Comparison of ENCODE assay signal across 8 cellular contexts in genomic region chr14:101707285-101707842, GRCh38. TPM values are rescaled to one million over a fixed set of nuclear protein-coding genes. Genes with fewer than 3 reads are reported as not detected.
DNase-seq lines count a peak whose midpoint lies in the region; ATAC-seq, FAIRE-seq and TF ChIP-seq lines count a peak whose summit lies in the region.

No MANE protein-coding gene starts in this region.

- peak overlapping the region; percentile 52 for H2AFZ ChIP-seq in osteoblast (ENCODE audit: low read length)

- peak overlapping the region; percentile 51 for H3K4me2 ChIP-seq in osteoblast (ENCODE audit: insufficient read depth, low read length)

- H3K27ac ChIP-seq in A673 (ENCODE audit: low read depth, low read length, poor library complexity, severe bottlenecking) (no peak overlapping the region), osteoblast (ENCODE audit: low read depth, low read length) (no peak overlapping the region)

- POLR2A ChIA-PET in A673 (lab: Charles Lee; ENCODE audit: low non-redundant PET) = no interaction called here

- H3K4me3 ChIP-seq in A673 (ENCODE audit: low read depth, low read length, poor library complexity, severe bottlenecking) = no peak overlapping the region
- no peak overlapping the region for H3K4me3 ChIP-seq in osteoblast (ENCODE audit: insufficient read depth, low read length)

- peaks cover 6% of the 10 kb centered on the region for H3K4me1 ChIP-seq in A673 (ENCODE audit: insufficient read depth, low read length, poor library complexity, severe bottlenecking)
- peaks cover 3% of the 10 kb centered on the region for H3K4me1 ChIP-seq in osteoblast (ENCODE audit: insufficient read depth, low read length)

- TF ChIP-seq CTCF in A673 (conservative IDR thresholded peaks at IDR 0.05; ENCODE audit: low read depth, low read length) (peak; percentile 81), osteoblast (IDR thresholded peaks at IDR 0.05; ENCODE audit: extremely low read depth, low read depth, low read length) (peak; percentile 77)

- no peaks in the 10 kb centered on the region for H3K79me2 ChIP-seq in osteoblast (ENCODE audit: insufficient read depth, low read length)

- BruUV-seq in A673 (replicated peaks; lab: Mats Ljungman, UMichigan) = no TSS peak

- H3K36me3 ChIP-seq in A673 (ENCODE audit: insufficient read depth, low read length, poor library complexity, severe bottlenecking) (no peaks in the 10 kb centered on the region), osteoblast (ENCODE audit: insufficient read depth, low read length) (no peaks in the 10 kb centered on the region)

- intact Hi-C loops in A673 (cut with micrococcal nuclease; ENCODE audit: unreplicated experiment) = loop anchor here (5.0 to 10.0 kb wide), 3 partner anchors 255 to 607 kb away; partner anchors contain the start of genes DYNC1H1 and ZNF839

- peak; percentile 42 for ATAC-seq in GM18907 (IDR thresholded peaks at IDR 0.05; ENCODE audit: unreplicated experiment)
- no peak for ATAC-seq in GM19452 (IDR thresholded peaks at IDR 0.05; ENCODE audit: unreplicated experiment)

- CTCF ChIA-PET in A673 (lab: Charles Lee) = interaction anchor here (0.6 to 1.7 kb wide), 9 partner anchors 53 to 607 kb away, joined by 3 to 9 read pairs (median 5); no protein-coding TSS in a partner anchor

- H3K9me3 ChIP-seq in A673 (ENCODE audit: low read depth, low read length, poor library complexity, severe bottlenecking) (no peaks in the 10 kb centered on the region), osteoblast (ENCODE audit: low read depth, low read length) (no peaks in the 10 kb centered on the region)

- no peaks in the 10 kb centered on the region for H4K20me1 ChIP-seq in osteoblast (ENCODE audit: insufficient read depth, low read length)

- FAIRE-seq in frontal cortex (lab: Jason Lieb, UNC) = no peak

- DNase-seq in A673 (ENCODE audit: low spot score) (peak; percentile 91), NAMALWA (ENCODE audit: low spot score) (peak; percentile 95), SHP77 (lab: John Stamatoyannopoulos, UW) (peak; percentile 68 to 73), frontal cortex (ENCODE audit: low spot score in 2 of 2) (peak; percentile 66 to 77), osteoblast (ENCODE audit: insufficient read length, low spot score, missing footprints) (peak; percentile 97)
- DNase-seq in activated gamma-delta T cell treated with anti-CD3 and anti-CD28 coated beads, Interleukin-2, amount 50 U/mL, for 16 hours (ENCODE audit: low read depth) = peak; percentile 49

- no peaks in the 10 kb centered on the region for H3K27me3 ChIP-seq in A673 (replicated peaks; ENCODE audit: insufficient read depth, low read depth, low read length, poor library complexity)
- peaks cover 35% of the 10 kb centered on the region for H3K27me3 ChIP-seq in osteoblast (ENCODE audit: insufficient read depth, low read length)

RNA-seq across cellular contexts. Expression of gene PPP2R5C, which starts 54.1 kb away (rescaled TPM):
- total RNA-seq in A673 (2021) (113 and 124 TPM in 2 replicates), frontal cortex (174 TPM), osteoblast (101 and 111 TPM in 2 replicates)
